ENCODE assay signal across 8 cellular contexts in the genomic region with DNA sequence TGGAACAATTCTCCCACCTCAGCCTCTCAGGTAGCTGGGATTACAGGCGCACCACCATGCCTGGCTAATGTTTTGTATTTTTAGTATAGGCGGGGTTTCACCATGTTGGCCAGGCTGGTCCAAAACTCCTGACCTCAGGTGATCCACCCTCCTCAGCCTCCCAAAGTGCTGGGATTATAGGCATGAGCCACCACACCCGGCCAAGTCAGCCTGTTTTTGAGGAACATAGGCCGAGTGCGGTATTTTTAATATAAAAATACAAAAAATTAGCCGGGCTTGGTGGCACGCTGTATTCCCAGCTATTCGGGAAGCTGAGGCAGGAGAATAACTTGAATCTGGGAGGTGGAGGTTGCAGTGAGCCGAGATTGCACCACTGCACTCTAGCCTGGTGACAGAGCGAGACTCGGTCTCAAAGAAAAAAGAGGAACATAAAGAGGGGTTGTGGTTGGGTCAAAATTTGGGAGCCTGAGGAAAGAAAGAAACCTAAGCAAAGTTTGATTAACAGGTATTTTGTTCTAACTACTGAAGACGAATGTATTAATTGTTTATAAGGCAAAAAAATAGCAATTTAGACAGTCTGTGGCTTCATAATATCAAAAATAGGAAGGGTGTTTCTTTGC. TPM values are rescaled to one million over a fixed set of nuclear protein-coding genes. Genes with fewer than 3 reads are reported as not detected.
A peak's percentile ranks its signal among the peaks of the same experiment; 100 is the strongest.
DNase-seq lines count a peak whose midpoint lies in the region; ATAC-seq, FAIRE-seq and TF ChIP-seq lines count a peak whose summit lies in the region.
"Not testable (repeated sequence)": the region's sequence is repeated elsewhere in the genome, so short reads cannot be mapped to it uniquely, and the experiment has no call there.

No MANE protein-coding gene starts in this region.

- H3K4me1 ChIP-seq in Loucy (ENCODE audit: insufficient read depth, low read length, poor library complexity, severe bottlenecking) = peaks cover 39% of the 10 kb centered on the region
- H3K4me1 ChIP-seq in GM12878 (ENCODE audit: control insufficient read depth, insufficient read depth, low read length); fibroblast of lung (ENCODE audit: control insufficient read depth, extremely low read depth, insufficient read depth, low read length); ovary (ENCODE audit: insufficient read depth): not testable (repeated sequence)
- H3K4me1 ChIP-seq in liver (ENCODE audit: control insufficient read depth in 4 of 4, insufficient read depth in 4 of 4, low read length in 3 of 4) = peaks cover 2 to 21% (median 12%) of the 10 kb centered on the region in 4 donors

- CTCF ChIA-PET in CD4-positive, alpha-beta T cell (lab: Charles Lee) = interaction anchor here (0.9 kb wide), 1 partner anchor 10 kb away, joined by 3 read pairs; no protein-coding TSS in a partner anchor
- CTCF ChIA-PET in activated B cell treated with CpG ODN at 0.5 μM for 24 hours (lab: Charles Lee); GM12878 (lab: Yijun Ruan, JAX): not testable (repeated sequence)

- peak overlapping the region; percentile 88 for H3K4me2 ChIP-seq in Loucy (ENCODE audit: low read depth, low read length, poor library complexity, severe bottlenecking)
- peak overlapping the region; percentile 41 for H3K4me2 ChIP-seq in GM12878 (ENCODE audit: control insufficient read depth, insufficient read depth)
- H3K4me2 ChIP-seq in fibroblast of lung (ENCODE audit: extremely low read depth, insufficient read depth, low read length) = peak overlapping the region; percentile 13

- H3K27ac Mint-ChIP-seq in CD4-positive, alpha-beta T cell = peak overlapping the region; percentile 70
- not testable (repeated sequence) for H3K27ac Mint-ChIP-seq in activated B cell treated with CpG ODN at 0.5 μM for 24 hours
- peak overlapping the region; percentile 100 for H3K27ac Mint-ChIP-seq in type B pancreatic cell

- not testable (repeated sequence) for TF ChIP-seq POLR2A in GM12878 (IDR thresholded peaks at IDR 0.05; ENCODE audit: low read depth, low read length); ovary (IDR thresholded peaks at IDR 0.05)

- not testable (repeated sequence) for TF ChIP-seq CTCF in CD4-positive, alpha-beta T cell (IDR thresholded peaks at IDR 0.05); Loucy (conservative IDR thresholded peaks at IDR 0.05; ENCODE audit: low read length); activated B cell treated with CpG ODN at 0.5 μM for 24 hours (IDR thresholded peaks at IDR 0.05); GM12878 (IDR thresholded peaks at IDR 0.05 in 2 of 3, conservative IDR thresholded peaks at IDR 0.05 in 1 of 3; ENCODE audit: control insufficient read depth in 2 of 3, extremely low read depth in 1 of 3, insufficient read depth in 1 of 3, low read depth in 3 of 3, low read length in 3 of 3); fibroblast of lung (conservative IDR thresholded peaks at IDR 0.05 in 1 of 2, IDR thresholded peaks at IDR 0.05 in 1 of 2; ENCODE audit: low read depth in 1 of 2, low read length in 2 of 2); liver (IDR thresholded peaks at IDR 0.05; ENCODE audit: low read depth, low read length, missing input control); ovary (IDR thresholded peaks at IDR 0.05); type B pancreatic cell (conservative IDR thresholded peaks at IDR 0.05)

- H3K36me3 ChIP-seq in Loucy (ENCODE audit: insufficient read depth, low read length); GM12878 (ENCODE audit: control insufficient read depth in 2 of 2, insufficient read depth in 2 of 2, low read length in 1 of 2); fibroblast of lung (ENCODE audit: control insufficient read depth, insufficient read depth, low read length); liver (ENCODE audit: control insufficient read depth in 4 of 4, insufficient read depth in 3 of 4, low read depth in 1 of 4, low read length in 3 of 4); ovary: not testable (repeated sequence)

- H3F3A ChIP-seq in Loucy (ENCODE audit: low read depth) = not testable (repeated sequence)

- H3K4me1 Mint-ChIP-seq in CD4-positive, alpha-beta T cell (ENCODE audit: low read depth) = peaks cover 66% of the 10 kb centered on the region
- peaks cover 52% of the 10 kb centered on the region for H3K4me1 Mint-ChIP-seq in activated B cell treated with CpG ODN at 0.5 μM for 24 hours
- H3K4me1 Mint-ChIP-seq in type B pancreatic cell (ENCODE audit: unreplicated experiment) = peaks cover 14% of the 10 kb centered on the region

- not testable (repeated sequence) for H3K9me2 ChIP-seq in Loucy (replicated peaks; ENCODE audit: low read depth, low read length)

- H3K9ac ChIP-seq in Loucy (ENCODE audit: low read depth, low read length, poor library complexity, severe bottlenecking) = peak overlapping the region; percentile 86
- H3K9ac ChIP-seq in GM12878 (ENCODE audit: control insufficient read depth, insufficient read depth, low read length); fibroblast of lung (ENCODE audit: insufficient read depth, low read length); liver (ENCODE audit: low read depth in 1 of 2, low read length in 2 of 2): not testable (repeated sequence)

- intact Hi-C loops in CD4-positive, alpha-beta T cell (cut with DNase I, micrococcal nuclease) = loop anchor here (2.0 to 10.0 kb wide), 6 partner anchors 49 to 761 kb away; partner anchors contain the start of genes ZNF254 (in 2 of the 2), ZNF681 (in 1 of the 2), ZNF726 (in 1 of the 2) and ZNF91 (in 1 of the 2)
- intact Hi-C loops in activated B cell treated with CpG ODN at 0.5 μM for 24 hours (cut with micrococcal nuclease); GM12878 (cut with micrococcal nuclease; ENCODE audit: unreplicated experiment); ovary (cut with DNase I): not testable (repeated sequence)

- FAIRE-seq in GM12878 (lab: Jason Lieb, UNC) = not testable (repeated sequence)

- not testable (repeated sequence) for DNase-seq in CD4-positive, alpha-beta T cell; activated B cell treated with CpG ODN at 0.5 μM for 24 hours; GM12878 (ENCODE audit: low read depth, low spot score); fibroblast of lung (ENCODE audit: low read depth in 2 of 2); ovary; type B pancreatic cell (ENCODE audit: extremely low spot score, unreplicated experiment)

- not testable (repeated sequence) for TF ChIP-seq RAD21 in GM12878 (IDR thresholded peaks at IDR 0.05; ENCODE audit: insufficient read depth, low read depth, low read length); liver (IDR thresholded peaks at IDR 0.05)

- H3K36me3 Mint-ChIP-seq in CD4-positive, alpha-beta T cell (ENCODE audit: low read depth) = peaks cover 58% of the 10 kb centered on the region
- H3K36me3 Mint-ChIP-seq in activated B cell treated with CpG ODN at 0.5 μM for 24 hours (ENCODE audit: low read depth) (peaks cover 28% of the 10 kb centered on the region), type B pancreatic cell (peaks cover 39% of the 10 kb centered on the region)

- not testable (repeated sequence) for H2AFZ ChIP-seq in Loucy (ENCODE audit: low read length); GM12878 (ENCODE audit: control insufficient read depth, low read depth, low read length); fibroblast of lung (ENCODE audit: low read length)

- not testable (repeated sequence) for BruUV-seq in GM12878 (replicated peaks; lab: Mats Ljungman, UMichigan)

- POLR2A ChIA-PET in CD4-positive, alpha-beta T cell (lab: Charles Lee) = interaction anchor here (4.3 kb wide), 1 partner anchor 52 kb away, joined by 55 read pairs; the partner anchor contains the start of gene ZNF254
- POLR2A ChIA-PET in activated B cell treated with CpG ODN at 0.5 μM for 24 hours (lab: Charles Lee) = not testable (repeated sequence)
- POLR2A ChIA-PET in GM12878 (lab: Charles Lee) = interaction anchor here (0.7 kb wide), 1 partner anchor 227 kb away, joined by 5 read pairs; no protein-coding TSS in a partner anchor

- not testable (repeated sequence) for H3K27ac ChIP-seq in CD4-positive, alpha-beta T cell (ENCODE audit: low read depth, low read length); GM12878 (ENCODE audit: control insufficient read depth, insufficient read depth); fibroblast of lung (ENCODE audit: insufficient read depth, low read length); liver (ENCODE audit: low read depth in 1 of 2, low read length in 2 of 2); ovary

- RAD21 ChIA-PET in GM12878 (lab: Charles Lee; ENCODE audit: unreplicated experiment) = not testable (repeated sequence)

- SMC1A ChIA-PET in GM12878 (lab: Charles Lee; ENCODE audit: uncharacterized antibody, unreplicated experiment) = interaction anchor here (2.4 kb wide), 1 partner anchor 52 kb away, joined by 8 read pairs; the partner anchor contains the start of gene ZNF254

- H3K4me3 Mint-ChIP-seq in CD4-positive, alpha-beta T cell = peak overlapping the region; percentile 100
- H3K4me3 Mint-ChIP-seq in activated B cell treated with CpG ODN at 0.5 μM for 24 hours (peak overlapping the region; percentile 44), type B pancreatic cell (peak overlapping the region; percentile 100)

- H3K9me3 ChIP-seq in CD4-positive, alpha-beta T cell (ENCODE audit: control insufficient read depth, low read length); Loucy (ENCODE audit: insufficient read depth, low read depth, low read length); GM12878 (replicated peaks; ENCODE audit: control insufficient read depth, insufficient read depth, low read length); fibroblast of lung (ENCODE audit: control insufficient read depth, insufficient read depth, low read depth, low read length); liver (ENCODE audit: control insufficient read depth in 4 of 4, low read length in 3 of 4); ovary: not testable (repeated sequence)

- peaks cover 69% of the 10 kb centered on the region for H3K79me2 ChIP-seq in Loucy (ENCODE audit: insufficient read depth, low read length)
- H3K79me2 ChIP-seq in GM12878 (ENCODE audit: control insufficient read depth, insufficient read depth, low read length) = not testable (repeated sequence)
- peaks cover 43% of the 10 kb centered on the region for H3K79me2 ChIP-seq in fibroblast of lung (ENCODE audit: control insufficient read depth, insufficient read depth, low read length)

- peaks cover 47% of the 10 kb centered on the region for H4K20me1 ChIP-seq in Loucy (ENCODE audit: insufficient read depth, low read length, poor library complexity, severe bottlenecking)
- H4K20me1 ChIP-seq in GM12878 (ENCODE audit: control insufficient read depth, insufficient read depth); fibroblast of lung (ENCODE audit: control insufficient read depth, extremely low read depth, insufficient read depth, low read length): not testable (repeated sequence)

- not testable (repeated sequence) for H3K27me3 ChIP-seq in CD4-positive, alpha-beta T cell (ENCODE audit: control insufficient read depth, insufficient read depth, low read length); Loucy (ENCODE audit: insufficient read depth, low read length, poor library complexity, severe bottlenecking); GM12878 (replicated peaks in 1 of 2; ENCODE audit: control insufficient read depth in 2 of 2, insufficient read depth in 2 of 2, low read length in 1 of 2); fibroblast of lung (ENCODE audit: control insufficient read depth, insufficient read depth, low read length); liver (ENCODE audit: control insufficient read depth in 4 of 4, insufficient read depth in 4 of 4, low read length in 3 of 4); ovary

- TF ChIP-seq EP300 in GM12878 (IDR thresholded peaks at IDR 0.05; ENCODE audit: borderline replicate concordance in 1 of 2, control insufficient read depth in 1 of 2, low read depth in 2 of 2, low read length in 2 of 2); ovary (IDR thresholded peaks at IDR 0.05): not testable (repeated sequence)

- ATAC-seq in CD4-positive, alpha-beta T cell (ENCODE audit: poor library complexity); activated B cell treated with CpG ODN at 0.5 μM for 24 hours (ENCODE audit: low read depth); GM12878: not testable (repeated sequence)

- not testable (repeated sequence) for H3K27me3 Mint-ChIP-seq in CD4-positive, alpha-beta T cell; activated B cell treated with CpG ODN at 0.5 μM for 24 hours; type B pancreatic cell

- H3K4me3 ChIP-seq in Loucy (ENCODE audit: low read length, poor library complexity, severe bottlenecking) (peak overlapping the region; percentile 81), GM12878 (peak overlapping the region; percentile 99), fibroblast of lung (replicated peaks in 1 of 4; ENCODE audit: control extremely low read depth in 1 of 4, insufficient read depth in 1 of 4, low read depth in 3 of 4, low read length in 4 of 4) (peak overlapping the region in 2 of 4 experiments; percentile 71 to 89), liver (ENCODE audit: low read depth in 1 of 3, low read length in 3 of 3) (peak overlapping the region; percentile 14 to 96 (median 64)), ovary (peak overlapping the region; percentile 80)

- WGBS in GM12878 (ENCODE audit: insufficient coverage, insufficient replicate concordance, low lambda C conversion rate, missing lambda C conversion rate) = 75% methylated on average over 12 of the region's 12 CpGs
- WGBS in liver = 89% methylated on average over 12 of the region's 12 CpGs
- WGBS in ovary, 3 donors = 80 to 88% (median 83%) methylated on average over 12 of the region's 12 CpGs

- H3K9me3 Mint-ChIP-seq in CD4-positive, alpha-beta T cell; activated B cell treated with CpG ODN at 0.5 μM for 24 hours: not testable (repeated sequence)
- peaks cover 10% of the 10 kb centered on the region for H3K9me3 Mint-ChIP-seq in type B pancreatic cell

- in situ Hi-C loops in GM12878 (cut with MboI) = not testable (repeated sequence)

RNA-seq across cellular contexts. Expression of gene ZNF254, which starts 51.6 kb away (rescaled TPM):
- 10 to 100 TPM; 13.4 to 14.0 TPM for total RNA-seq in CD4-positive, alpha-beta T cell
- total RNA-seq in activated B cell treated with CpG ODN at 0.5 μM for 24 hours (21.5 and 28.8 TPM in 2 replicates), GM12878 (2014; rRNA removed) (10.6 and 11.7 TPM in 2 replicates), GM12878 (2014; rRNA removed; fragmentation: Illumina TruSeq; extraction: Trizol) (15.0 and 15.7 TPM in 2 replicates), GM12878 (2021) (7.8 and 11.9 TPM in 2 replicates), fibroblast of lung (6.7 and 8.9 TPM in 2 replicates), liver (1 to 10 TPM; 8.4 to 9.0 TPM), ovary (10 to 100 TPM; 17.5 to 30.2 (median 26.4) TPM), type B pancreatic cell (ENCODE audit: low replicate concordance) (21.1 and 29.9 TPM in 2 replicates)
- 71.5 and 73.7 TPM in 2 replicates for total RNA-seq in GM12878 (2013; cell fraction: nucleolus; rRNA removed)
- polyA plus RNA-seq in GM12878 (2011; ENCODE audit: low read depth) = 4.9 TPM
- polyA plus RNA-seq in GM12878 (2011; rRNA removed) (1.5 and 2.2 TPM in 2 replicates), GM12878 (2014; fragmentation: Illumina TruSeq; extraction: Trizol) (10.0 and 10.6 TPM in 2 replicates), GM12878 (2014; fragmentation: Nextera tagmentation; extraction: Ambion mirVana) (1 to 10 TPM; 7.8 to 8.5 TPM), GM12878 (2014; rRNA removed) (6.1 and 8.7 TPM in 2 replicates), GM12878 (2016; fragmentation: Nextera tagmentation; extraction: Ambion mirVana) (1 to 10 TPM; 8.4 to 8.5 TPM), fibroblast of lung (6.4 and 7.3 TPM in 2 replicates), liver (1 to 10 TPM; 2.4 to 3.4 TPM), ovary (10 to 100 TPM in 1 of 2 donors, 1 to 10 TPM in 1; 9.5 to 11.8 TPM)
- polyA plus RNA-seq in GM12878 (2011; cell fraction: cytosol; rRNA removed) = 0.93 and 0.99 TPM in 2 replicates
- polyA plus RNA-seq in GM12878 (2011; cell fraction: nucleus; rRNA removed) = 1.3 and 2.2 TPM in 2 replicates
- polyA plus RNA-seq in GM12878 (2012) = 4.1 and 5.6 TPM in 2 replicates
- 0.82 and 1.4 TPM in 2 replicates for polyA minus RNA-seq in GM12878 (2011; rRNA and poly(A)+ RNA removed)
- polyA minus RNA-seq in GM12878 (2011; cell fraction: cytosol; rRNA and poly(A)+ RNA removed) = 0.27 and 0.83 TPM in 2 replicates
- 1.3 and 3.3 TPM in 2 replicates for polyA minus RNA-seq in GM12878 (2011; cell fraction: nucleus; rRNA and poly(A)+ RNA removed)
- polyA plus RNA-seq in fibroblast of lung (2012) = 3.5 and 4.4 TPM in 2 replicates
- polyA minus RNA-seq in fibroblast of lung (ENCODE audit: low replicate concordance) = 0.26 and 2.4 TPM in 2 replicates

Comparison
In these comparisons a context has a peak if more than half of its experiments do, and no peak if none do; other contexts are left out.
1. H3K4me3 Mint-ChIP-seq: peak in every context shown above with its lines; median percentile 100 in CD4-positive, alpha-beta T cell; 100 in type B pancreatic cell; 44 in activated B cell treated with CpG ODN at 0.5 μM for 24 hours.
2. H3K4me2 ChIP-seq: peak in every context shown above with its lines; median percentile 88 in Loucy; 41 in GM12878; 13 in fibroblast of lung.